Comparison of ENCODE assay signal across 20 cellular contexts in the genomic region with DNA sequence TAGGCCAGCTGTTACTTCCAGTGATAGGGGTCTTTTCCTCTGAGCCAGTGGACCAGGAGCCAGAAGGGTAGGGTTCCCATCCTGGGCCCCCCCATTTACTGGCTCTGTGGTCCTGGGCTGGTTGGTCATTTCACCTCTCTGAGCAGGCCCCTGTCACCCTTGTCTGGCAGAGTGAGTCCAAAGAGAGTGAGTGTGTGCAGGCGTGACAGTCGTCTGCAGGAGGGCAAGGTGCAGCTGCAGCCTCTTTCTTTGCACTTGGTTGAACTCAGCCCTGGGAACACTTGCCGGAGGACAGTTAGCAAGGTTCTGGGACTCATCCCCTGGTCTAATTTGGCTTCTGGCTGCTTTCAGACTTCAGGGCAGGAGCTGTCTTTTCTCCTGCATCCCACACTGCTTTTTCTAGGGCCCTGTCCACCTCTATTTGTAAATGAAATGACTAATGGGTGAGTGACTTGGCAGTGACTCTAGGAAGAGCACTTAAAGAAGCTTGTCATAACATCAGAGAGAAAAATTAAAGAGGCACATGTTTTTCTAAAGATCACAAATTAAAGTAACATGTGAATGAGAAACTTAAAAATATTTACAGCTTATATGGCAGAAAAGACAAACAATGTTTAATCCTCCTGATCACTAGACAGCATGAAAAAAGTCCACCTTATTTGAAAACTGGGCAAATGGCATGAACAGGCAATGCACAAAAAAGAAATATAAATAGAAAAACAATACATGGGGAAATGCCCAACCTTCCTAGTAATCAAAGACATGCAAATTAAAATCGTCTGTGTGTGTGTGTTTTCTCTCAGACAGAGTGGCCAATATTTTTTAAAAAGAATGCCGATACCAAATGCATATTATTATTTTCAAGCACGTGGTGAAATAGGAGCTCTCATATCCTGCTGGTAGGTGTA.
DNase-seq lines count a peak whose midpoint lies in the region; ATAC-seq and TF ChIP-seq lines count a peak whose summit lies in the region.
"Had no signal": no experiment of that assay in that cellular context is flagged by ENCODE, and none has a peak within 500 bp of the region (broad histone marks: within the 10 kb centered on the region; RNA-seq: fewer than 3 reads in every experiment).

No MANE protein-coding gene starts in this region.

- no peak overlapping the region for H4K91ac ChIP-seq in neuronal stem cell (ENCODE audit: low read depth, low read length, poor library complexity)

- no peak overlapping the region for H3K9ac ChIP-seq in GM23248
- H3K9ac ChIP-seq in neuronal stem cell (ENCODE audit: low read depth, low read length, poor library complexity), result no peak overlapping the region
- no peak overlapping the region for H3K9ac ChIP-seq in mesendoderm (ENCODE audit: low read length)

- peaks cover 8% of the 10 kb centered on the region; the same call in 1 of the 2 replicates for H3K4me1 ChIP-seq in GM23248 (ENCODE audit: insufficient read depth)
- peaks cover 3 to 22% of the 10 kb centered on the region in 2 donors for H3K4me1 ChIP-seq in ascending aorta
- peaks cover 0 to 4% of the 10 kb centered on the region in 2 donors for H3K4me1 ChIP-seq in neuronal stem cell (ENCODE audit: control insufficient read depth in 2 of 2, insufficient read depth in 1 of 2, low read depth in 1 of 2, low read length in 2 of 2)
- no peaks in the 10 kb centered on the region for H3K4me1 ChIP-seq in mesendoderm (ENCODE audit: control insufficient read depth, low read depth, low read length)
- H3K4me1 ChIP-seq in upper lobe of right lung, result no peaks in the 10 kb centered on the region

- intact Hi-C loops in ascending aorta (cut with DNase I) (no loop called here), upper lobe of right lung (cut with DNase I) (no loop called here)

- no peak overlapping the region for H2BK15ac ChIP-seq in neuronal stem cell (ENCODE audit: low read length)
- H2BK15ac ChIP-seq in mesendoderm (replicated peaks; ENCODE audit: low read depth), result no peak overlapping the region

- H2BK12ac ChIP-seq in neuronal stem cell (ENCODE audit: low read length), result no peak overlapping the region

- H4K8ac ChIP-seq in neuronal stem cell (ENCODE audit: low read depth, low read length) (no peak overlapping the region), mesendoderm (ENCODE audit: low read depth, low read length) (no peak overlapping the region)

- H3K4me2 ChIP-seq in GM23248 (ENCODE audit: unreplicated experiment), result no peak overlapping the region
- H3K4me2 ChIP-seq in neuronal stem cell (ENCODE audit: insufficient read depth, low read length, poor library complexity, severe bottlenecking), result no peak overlapping the region
- H3K4me2 ChIP-seq in mesendoderm (ENCODE audit: low read length), result no peak overlapping the region

- H3K4me3 ChIP-seq in GM23248, result no peak overlapping the region
- H3K4me3 ChIP-seq in ascending aorta, result no peak overlapping the region
- no peak overlapping the region for H3K4me3 ChIP-seq in fibroblast of villous mesenchyme (ENCODE audit: low read depth, low read length)
- no peak overlapping the region for H3K4me3 ChIP-seq in neuronal stem cell (ENCODE audit: low read length in 2 of 2)
- no peak overlapping the region for H3K4me3 ChIP-seq in mesendoderm (ENCODE audit: low read length)
- H3K4me3 ChIP-seq in upper lobe of right lung, result no peak overlapping the region
- H3K4me3 ChIP-seq: Peyer's patch had no signal

- H3K4ac ChIP-seq in neuronal stem cell (ENCODE audit: low read length) (no peak overlapping the region), mesendoderm (ENCODE audit: low read depth, low read length) (no peak overlapping the region)

- peak overlapping the region; percentile 28 for H3K18ac ChIP-seq in neuronal stem cell (ENCODE audit: low read length)
- no peak overlapping the region for H3K18ac ChIP-seq in mesendoderm (ENCODE audit: low read length)

- in situ Hi-C loops in GM23248 (cut with MboI), result no loop called here

- H3K27me3 ChIP-seq in GM23248 (replicated peaks; ENCODE audit: insufficient read depth) (no peaks in the 10 kb centered on the region), ascending aorta (no peaks in the 10 kb centered on the region), neuronal stem cell (ENCODE audit: control insufficient read depth in 3 of 3, insufficient read depth in 3 of 3, low read depth in 1 of 3, low read length in 3 of 3) (no peaks in the 10 kb centered on the region), mesendoderm (ENCODE audit: insufficient read depth, low read length, poor library complexity) (no peaks in the 10 kb centered on the region), upper lobe of right lung (no peaks in the 10 kb centered on the region)
- H3K27me3 ChIP-seq: Peyer's patch had no signal

- no peak overlapping the region for H2AFZ ChIP-seq in GM23248
- H2AFZ ChIP-seq in neuronal stem cell (ENCODE audit: low read length), result no peak overlapping the region

- no peaks in the 10 kb centered on the region for H3K9me2 ChIP-seq in GM23248 (ENCODE audit: insufficient read depth)

- no peaks in the 10 kb centered on the region for H3K79me1 ChIP-seq in neuronal stem cell (ENCODE audit: low read depth, low read length)
- H3K79me1 ChIP-seq in mesendoderm (ENCODE audit: low read length), result no peaks in the 10 kb centered on the region

- no peak overlapping the region for H2BK120ac ChIP-seq in neuronal stem cell (ENCODE audit: low read depth, low read length)
- H2BK120ac ChIP-seq in mesendoderm (ENCODE audit: low read depth, low read length), result no peak overlapping the region

- H2BK5ac ChIP-seq in neuronal stem cell (ENCODE audit: low read length) (no peak overlapping the region), mesendoderm (ENCODE audit: low read length) (no peak overlapping the region)

- 17 to 29% methylated on average over 6 of the region's 6 CpGs for WGBS in GM23248 (ENCODE audit: low coverage in 1 of 2, low lambda C conversion rate in 2 of 2, missing lambda C conversion rate in 2 of 2), 2 experiments
- WGBS in neuronal stem cell (ENCODE audit: extremely low coverage in 2 of 2, insufficient read length in 2 of 2, insufficient replicate concordance in 1 of 2), 2 donors, result no CpG with 5 or more reads among the region's 6 CpGs
- WGBS in mesendoderm (ENCODE audit: extremely low coverage, insufficient coverage, low lambda C conversion rate), result no CpG with 5 or more reads among the region's 6 CpGs

- ATAC-seq in GM18907 (IDR thresholded peaks at IDR 0.05; ENCODE audit: unreplicated experiment) (no peak), upper lobe of right lung (no peak)
- ATAC-seq: Right ventricle myocardium inferior had no signal

- TF ChIP-seq CTCF in ascending aorta (IDR thresholded peaks at IDR 0.05) (no peak), fibroblast of villous mesenchyme (IDR thresholded peaks at IDR 0.05; ENCODE audit: insufficient read depth, low read depth, low read length) (no peak), upper lobe of right lung (IDR thresholded peaks at IDR 0.05) (no peak)

- H3K56ac ChIP-seq in mesendoderm (ENCODE audit: low read length), result no peak overlapping the region

- H4K5ac ChIP-seq in mesendoderm (ENCODE audit: low read length), result no peak overlapping the region

- H3K36me3 ChIP-seq in GM23248 (ENCODE audit: low read depth) (no peaks in the 10 kb centered on the region), ascending aorta (no peaks in the 10 kb centered on the region), neuronal stem cell (replicated peaks in 1 of 2; ENCODE audit: control insufficient read depth in 2 of 2, insufficient read depth in 2 of 2, low read length in 2 of 2) (no peaks in the 10 kb centered on the region), mesendoderm (ENCODE audit: control insufficient read depth, insufficient read depth, low read length) (no peaks in the 10 kb centered on the region), upper lobe of right lung (no peaks in the 10 kb centered on the region)
- H3K36me3 ChIP-seq: Peyer's patch had no signal

- no peak overlapping the region for H3K23ac ChIP-seq in neuronal stem cell (ENCODE audit: low read depth, low read length, poor library complexity)
- no peak overlapping the region for H3K23ac ChIP-seq in mesendoderm (ENCODE audit: low read length)

- DNase-seq in GM23248, result peak; percentile 26
- no peak for DNase-seq in ascending aorta (ENCODE audit: low spot score in 2 of 2)
- DNase-seq in fibroblast of villous mesenchyme (ENCODE audit: low read depth), result peak; percentile 42
- DNase-seq in neuronal stem cell (ENCODE audit: low spot score), result no peak
- no peak for DNase-seq in mesendoderm
- DNase-seq in upper lobe of right lung, result no peak
- no peak for DNase-seq in activated CD4-positive, alpha-beta T cell treated with anti-CD3 and anti-CD28 coated beads, Interleukin-2, amount 50 U/mL, for 1 hour
- DNase-seq: CD4-positive, CD25-positive, alpha-beta regulatory T cell; COR-L47; DMS 273 treated with DMSO at 0.1 percent for 48 hours; DND-41; H9; NCI-H1105 treated with DMSO at 0.1 percent for 48 hours; NCI-H1694; NCI-H2081 treated with DMSO at 0.1 percent for 48 hours; NCI-H446 treated with DMSO at 0.1 percent for 48 hours; NCI-H69 had no signal

- H4K20me1 ChIP-seq in GM23248 (ENCODE audit: insufficient read depth), result no peaks in the 10 kb centered on the region

- no peaks in the 10 kb centered on the region for H3K9me3 ChIP-seq in GM23248 (ENCODE audit: low read depth)
- no peaks in the 10 kb centered on the region for H3K9me3 ChIP-seq in ascending aorta
- H3K9me3 ChIP-seq in neuronal stem cell (replicated peaks in 1 of 2; ENCODE audit: control insufficient read depth in 2 of 2, insufficient read depth in 1 of 2, low read depth in 1 of 2, low read length in 2 of 2), result peaks cover 3 to 4% of the 10 kb centered on the region in 2 donors
- no peaks in the 10 kb centered on the region for H3K9me3 ChIP-seq in upper lobe of right lung
- H3K9me3 ChIP-seq: Peyer's patch had no signal

- no peak overlapping the region for H3K14ac ChIP-seq in neuronal stem cell (ENCODE audit: low read length)

- H3K27ac ChIP-seq in GM23248, result no peak overlapping the region
- H3K27ac ChIP-seq in ascending aorta, result peak overlapping the region; percentile 35 to 54
- no peak overlapping the region for H3K27ac ChIP-seq in neuronal stem cell (replicated peaks; ENCODE audit: low read length)
- no peak overlapping the region for H3K27ac ChIP-seq in mesendoderm (ENCODE audit: low read depth, low read length)
- H3K27ac ChIP-seq in upper lobe of right lung, result no peak overlapping the region

- no peaks in the 10 kb centered on the region for H3F3A ChIP-seq in GM23248 (ENCODE audit: insufficient read depth)

- H2AK5ac ChIP-seq in neuronal stem cell (ENCODE audit: low read depth, low read length) (peak overlapping the region; percentile 58), mesendoderm (ENCODE audit: low read length) (no peak overlapping the region)

- H3K79me2 ChIP-seq in GM23248 (ENCODE audit: insufficient read depth), result no peaks in the 10 kb centered on the region
- H3K79me2 ChIP-seq in mesendoderm (ENCODE audit: control insufficient read depth, insufficient read depth, low read length), result no peaks in the 10 kb centered on the region

Comparison
In these comparisons a context has a peak if more than half of its experiments do, and no peak if none do; other contexts are left out.
1. DNase-seq: peak in GM23248 (single experiment) and fibroblast of villous mesenchyme (single experiment); none in ascending aorta (0 of 2), neuronal stem cell (single experiment), mesendoderm (single experiment), upper lobe of right lung (single experiment) and activated CD4-positive, alpha-beta T cell treated with anti-CD3 and anti-CD28 coated beads, Interleukin-2, amount 50 U/mL, for 1 hour (single experiment).
2. H3K27ac ChIP-seq: peak in ascending aorta (2 of 2); none in GM23248 (single experiment), neuronal stem cell (single experiment), mesendoderm (single experiment) and upper lobe of right lung (single experiment).